Comparison of ENCODE assay signal across 27 cellular contexts in the genomic region with DNA sequence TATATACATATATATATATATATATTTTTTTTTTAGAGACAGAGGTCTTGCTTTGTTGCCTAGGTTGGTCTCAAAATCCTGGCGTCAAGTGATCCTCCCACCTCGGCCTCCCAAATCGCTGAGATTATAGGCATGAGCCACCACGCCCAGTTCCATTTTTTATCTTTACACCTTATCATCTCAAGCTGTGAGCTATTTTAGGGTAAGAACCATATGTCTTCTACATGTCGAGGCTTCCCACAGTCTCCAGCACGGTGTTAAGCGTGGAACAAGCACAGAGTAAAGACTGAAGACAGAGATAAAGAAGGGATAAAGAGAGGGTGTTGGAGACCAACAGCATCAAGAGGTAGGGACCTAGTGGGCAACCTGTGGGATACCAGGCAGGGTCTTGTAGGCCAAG. TPM values are rescaled to one million over a fixed set of nuclear protein-coding genes. Genes with fewer than 3 reads are reported as not detected.
DNase-seq lines count a peak whose midpoint lies in the region; ATAC-seq and TF ChIP-seq lines count a peak whose summit lies in the region.
"Had no signal": no experiment of that assay in that cellular context is flagged by ENCODE, and none has a peak within 500 bp of the region (broad histone marks: within the 10 kb centered on the region; RNA-seq: fewer than 3 reads in every experiment).

No MANE protein-coding gene starts in this region.

- no peaks in the 10 kb centered on the region for H3K9me3 Mint-ChIP-seq in CD8-positive, alpha-beta T cell
- no peaks in the 10 kb centered on the region for H3K9me3 Mint-ChIP-seq in naive B cell
- H3K9me3 Mint-ChIP-seq: activated T-helper 17 cell treated with anti-CD3 and anti-CD28 coated beads, Interleukin-2, amount 50 U/mL, for 72 hours; stimulated activated naive CD8-positive, alpha-beta T cell treated with anti-CD3 and anti-CD28 coated beads, Interleukin-15, amount 100 ng/mL, for 72 hours; T-helper 1 cell treated with Interleukin-12 subunit alpha and Interleukin-12 subunit beta and Interleukin-4 antibody, amounts not matched to agents 30 μg/mL and 1 μg/mL, for 36 hours; type B pancreatic cell had no signal

- peaks cover 43% of the 10 kb centered on the region for H3K4me1 Mint-ChIP-seq in CD8-positive, alpha-beta T cell (ENCODE audit: low read depth)
- H3K4me1 Mint-ChIP-seq in naive B cell = peaks cover 67 to 74% (median 68%) of the 10 kb centered on the region in 3 donors

- no peak for TF ChIP-seq POLR2A in upper lobe of left lung (IDR thresholded peaks at IDR 0.05)

- no peak overlapping the region for H3K4me3 ChIP-seq in BLaER1 treated with 17β-estradiol and CSF1 and Interleukin-3, amounts not matched to agents 10 nM and 100 nM
- no peak overlapping the region for H3K4me3 ChIP-seq in CD8-positive, alpha-beta T cell (ENCODE audit: low read depth, low read length)
- H3K4me3 ChIP-seq in upper lobe of left lung = no peak overlapping the region
- H3K4me3 ChIP-seq: esophagus muscularis mucosa, mucosa of descending colon, SJCRH30 had no signal

- TF ChIP-seq EP300 in upper lobe of left lung (IDR thresholded peaks at IDR 0.05) = no peak

- no peak for ATAC-seq in CD8-positive, alpha-beta T cell
- ATAC-seq in naive B cell (ENCODE audit: low read depth in 2 of 2) = no peak
- ATAC-seq in upper lobe of left lung (ENCODE audit: low FRiP score in 2 of 2) = no peak
- ATAC-seq: activated T-helper 17 cell treated with anti-CD3 and anti-CD28 coated beads, Interleukin-2, amount 50 U/mL, for 72 hours; HCT116; mucosa of descending colon; PC-3; stimulated activated naive CD8-positive, alpha-beta T cell treated with anti-CD3 and anti-CD28 coated beads, Interleukin-15, amount 100 ng/mL, for 72 hours had no signal

- peak overlapping the region; percentile 62 for H3K27ac Mint-ChIP-seq in CD8-positive, alpha-beta T cell
- H3K27ac Mint-ChIP-seq in naive B cell = peak overlapping the region in 4 of 6 donors; percentile 29 to 93 (median 56)
- H3K27ac Mint-ChIP-seq: activated T-helper 17 cell treated with anti-CD3 and anti-CD28 coated beads, Interleukin-2, amount 50 U/mL, for 72 hours; T-helper 1 cell treated with Interleukin-12 subunit alpha and Interleukin-12 subunit beta and Interleukin-4 antibody, amounts not matched to agents 30 μg/mL and 1 μg/mL, for 36 hours; type B pancreatic cell had no signal

- H3K4me2 ChIP-seq in BLaER1 treated with 17β-estradiol and CSF1 and Interleukin-3, amounts not matched to agents 10 nM and 100 nM = peak overlapping the region in 9 of 11 experiments; percentile 10 to 100 (median 99); a peak in 10 of 22 replicates

- peaks cover 89% of the 10 kb centered on the region for H3K36me3 Mint-ChIP-seq in CD8-positive, alpha-beta T cell
- peaks cover 6 to 65% of the 10 kb centered on the region in 2 donors for H3K36me3 Mint-ChIP-seq in naive B cell

- CTCF ChIA-PET in CD8-positive, alpha-beta T cell (lab: Charles Lee) = interaction anchor here (1.5 to 1.9 kb wide), 2 partner anchors 14 to 26 kb away, joined by 4 to 6 read pairs; partner anchors contain the start of gene ARHGEF2

- H3K9me3 ChIP-seq in BLaER1 treated with 17β-estradiol and CSF1 and Interleukin-3, amounts not matched to agents 10 nM and 100 nM (replicated peaks in 1 of 11) = no peaks in the 10 kb centered on the region
- H3K9me3 ChIP-seq in CD8-positive, alpha-beta T cell (ENCODE audit: low read length) = no peaks in the 10 kb centered on the region
- H3K9me3 ChIP-seq in upper lobe of left lung = no peaks in the 10 kb centered on the region
- H3K9me3 ChIP-seq: esophagus muscularis mucosa, mucosa of descending colon, SJCRH30 had no signal

- POLR2A ChIA-PET in CD8-positive, alpha-beta T cell (lab: Charles Lee) = interaction anchor here (1.7 kb wide), 1 partner anchor 12 kb away, joined by 7 read pairs; no protein-coding TSS in a partner anchor

- peak overlapping the region in 3 of 11 experiments; percentile 32 to 99 (median 55); a peak in 4 of 22 replicates for H3K9ac ChIP-seq in BLaER1 treated with 17β-estradiol and CSF1 and Interleukin-3, amounts not matched to agents 10 nM and 100 nM

- peaks cover 78 to 97% (median 96%) of the 10 kb centered on the region in 11 experiments for H4K20me1 ChIP-seq in BLaER1 treated with 17β-estradiol and CSF1 and Interleukin-3, amounts not matched to agents 10 nM and 100 nM

- DNase-seq in CD8-positive, alpha-beta T cell = no peak
- DNase-seq in naive B cell (no peak), GM10266 (ENCODE audit: extremely low spot score) (no peak), upper lobe of left lung (no peak), globus pallidus (ENCODE audit: low spot score) (no peak)
- DNase-seq: amniotic stem cell; Calu3; central memory CD4-positive, alpha-beta T cell; mucosa of descending colon; NCI-H1105 treated with DMSO at 0.1 percent for 48 hours; NCI-H2081; occipital lobe; PC-3; retina; SJCRH30; stimulated activated CD4-positive, alpha-beta T cell treated with anti-CD3 and anti-CD28 coated beads, Interleukin-4, amount 100 ng/mL, for 1 hour; stimulated activated naive CD8-positive, alpha-beta T cell treated with anti-CD3 and anti-CD28 coated beads, Interleukin-15, amount 100 ng/mL, for 72 hours; WERI-Rb-1 had no signal

- no peak overlapping the region for H3K4me3 Mint-ChIP-seq in CD8-positive, alpha-beta T cell
- peak overlapping the region in 2 of 8 donors; percentile 30 to 78 for H3K4me3 Mint-ChIP-seq in naive B cell
- H3K4me3 Mint-ChIP-seq: activated T-helper 17 cell treated with anti-CD3 and anti-CD28 coated beads, Interleukin-2, amount 50 U/mL, for 72 hours; stimulated activated naive CD8-positive, alpha-beta T cell treated with anti-CD3 and anti-CD28 coated beads, Interleukin-15, amount 100 ng/mL, for 72 hours; T-helper 1 cell treated with Interleukin-12 subunit alpha and Interleukin-12 subunit beta and Interleukin-4 antibody, amounts not matched to agents 30 μg/mL and 1 μg/mL, for 36 hours; type B pancreatic cell had no signal

- WGBS in upper lobe of left lung, 2 donors = 81 to 82% methylated on average over 7 of the region's 7 CpGs

- peaks cover 96 to 100% (median 98%) of the 10 kb centered on the region in 11 experiments for H3K36me3 ChIP-seq in BLaER1 treated with 17β-estradiol and CSF1 and Interleukin-3, amounts not matched to agents 10 nM and 100 nM
- H3K36me3 ChIP-seq in CD8-positive, alpha-beta T cell (ENCODE audit: insufficient read depth, low read length) = peaks cover 67% of the 10 kb centered on the region
- peaks cover 43 to 94% (median 84%) of the 10 kb centered on the region in 4 donors for H3K36me3 ChIP-seq in upper lobe of left lung

- TF ChIP-seq CTCF in CD8-positive, alpha-beta T cell (IDR thresholded peaks at IDR 0.05) = no peak
- TF ChIP-seq CTCF in GM10266 (IDR thresholded peaks at IDR 0.05; ENCODE audit: control insufficient read depth, insufficient read depth, low read depth, missing control alignments) (no peak), upper lobe of left lung (IDR thresholded peaks at IDR 0.05) (no peak)

- H3K27me3 Mint-ChIP-seq in CD8-positive, alpha-beta T cell (ENCODE audit: low read depth) = no peaks in the 10 kb centered on the region
- H3K27me3 Mint-ChIP-seq in naive B cell = no peaks in the 10 kb centered on the region
- H3K27me3 Mint-ChIP-seq: activated T-helper 17 cell treated with anti-CD3 and anti-CD28 coated beads, Interleukin-2, amount 50 U/mL, for 72 hours; stimulated activated naive CD8-positive, alpha-beta T cell treated with anti-CD3 and anti-CD28 coated beads, Interleukin-15, amount 100 ng/mL, for 72 hours; type B pancreatic cell had no signal

- no peaks in the 10 kb centered on the region for H3K27me3 ChIP-seq in BLaER1 treated with 17β-estradiol and CSF1 and Interleukin-3, amounts not matched to agents 10 nM and 100 nM
- H3K27me3 ChIP-seq in CD8-positive, alpha-beta T cell (ENCODE audit: insufficient read depth, low read length) = no peaks in the 10 kb centered on the region
- H3K27me3 ChIP-seq in upper lobe of left lung = no peaks in the 10 kb centered on the region
- H3K27me3 ChIP-seq: esophagus muscularis mucosa, SJCRH30 had no signal

- H3K27ac ChIP-seq in BLaER1 treated with 17β-estradiol and CSF1 and Interleukin-3, amounts not matched to agents 10 nM and 100 nM = peak overlapping the region in 4 of 11 experiments; percentile 11 to 98 (median 22); a peak in 4 of 22 replicates
- H3K27ac ChIP-seq in CD8-positive, alpha-beta T cell (ENCODE audit: low read depth, low read length) = no peak overlapping the region
- peak overlapping the region; percentile 94 for H3K27ac ChIP-seq in angular gyrus (ENCODE audit: low read depth, low read length)
- H3K27ac ChIP-seq in upper lobe of left lung = peak overlapping the region in 2 of 4 donors; percentile 97 to 99
- H3K27ac ChIP-seq: SJCRH30, WERI-Rb-1 had no signal

- intact Hi-C loops in CD8-positive, alpha-beta T cell (cut with DNase I, micrococcal nuclease) = loop anchor here in 1 of 2 experiments (1.0 kb wide), 1 partner anchor 26 kb away; no protein-coding TSS in a partner anchor

- peaks cover 93 to 98% (median 98%) of the 10 kb centered on the region in 10 experiments for H3K4me1 ChIP-seq in BLaER1 treated with 17β-estradiol and CSF1 and Interleukin-3, amounts not matched to agents 10 nM and 100 nM
- peaks cover 40% of the 10 kb centered on the region for H3K4me1 ChIP-seq in CD8-positive, alpha-beta T cell (ENCODE audit: insufficient read depth, low read length)
- H3K4me1 ChIP-seq in upper lobe of left lung = peaks cover 54 to 63% (median 60%) of the 10 kb centered on the region in 4 donors

RNA-seq across cellular contexts. Expression of gene ARHGEF2, which starts 14.2 kb away (rescaled TPM):
- total RNA-seq in CD8-positive, alpha-beta T cell = 10 to 100 TPM; 51.6 to 52.3 TPM
- polyA plus RNA-seq in naive B cell (ENCODE audit: low read depth in 6 of 6) = 10 to 100 TPM in 5 of 6 donors, 1 to 10 TPM in 1; 6.9 to 48.4 (median 27.7) TPM
- total RNA-seq in upper lobe of left lung = 100 to 1,000 TPM; 198 to 969 (median 229) TPM

RNA-seq across cellular contexts. Expression of gene RXFP4, which starts 22.8 kb away (rescaled TPM):
- total RNA-seq in CD8-positive, alpha-beta T cell = not detected
- 1 to 10 TPM in 1 of 6 donors, under 1 TPM in 2, not detected in 3; 0.21 to 1.2 (median 0.36) TPM for polyA plus RNA-seq in naive B cell (ENCODE audit: low read depth in 6 of 6)
- not detected for total RNA-seq in upper lobe of left lung
- total RNA-seq: activated CD8-positive, alpha-beta memory T cell treated with anti-CD3 and anti-CD28 coated beads for 36 hours; activated T-helper 17 cell treated with anti-CD3 and anti-CD28 coated beads, Interleukin-2, amount 50 U/mL, for 72 hours; Calu3; esophagus muscularis mucosa; glomerular endothelial cell; occipital lobe; PC-3 had no signal

RNA-seq across cellular contexts. Expression of gene KHDC4, which starts 30.0 kb away (rescaled TPM):
- 10 to 100 TPM; 47.4 to 54.6 TPM for total RNA-seq in CD8-positive, alpha-beta T cell
- 10 to 100 TPM in 1 of 6 donors, 1 to 10 TPM in 5; 5.5 to 10.7 (median 7.2) TPM for polyA plus RNA-seq in naive B cell (ENCODE audit: low read depth in 6 of 6)
- 100 to 1,000 TPM in 1 of 6 donors, 10 to 100 TPM in 5; 30.4 to 105 (median 37.6) TPM for total RNA-seq in upper lobe of left lung

RNA-seq across cellular contexts. Expression of gene RIT1, which starts 53.0 kb away (rescaled TPM):
- 10 to 100 TPM; 79.6 to 85.0 TPM for total RNA-seq in CD8-positive, alpha-beta T cell
- polyA plus RNA-seq in naive B cell (ENCODE audit: low read depth in 6 of 6) = 10 to 100 TPM in 5 of 6 donors, 1 to 10 TPM in 1; 5.2 to 30.0 (median 20.9) TPM
- 10 to 100 TPM; 26.3 to 67.1 (median 45.1) TPM for total RNA-seq in upper lobe of left lung

RNA-seq across cellular contexts. Expression of gene SSR2, which starts 56.6 kb away (rescaled TPM):
- 100 to 1,000 TPM; 208 to 212 TPM for total RNA-seq in CD8-positive, alpha-beta T cell
- 100 to 1,000 TPM; 243 to 278 (median 256) TPM for polyA plus RNA-seq in naive B cell (ENCODE audit: low read depth in 6 of 6)
- total RNA-seq in upper lobe of left lung = 100 to 1,000 TPM in 5 of 6 donors, 10 to 100 TPM in 1; 66.0 to 395 (median 228) TPM
